2 cellular contexts compared by ENCODE assay signal in genomic region chr7:100109521-100110163, GRCh38.
TF ChIP-seq lines count a peak whose summit lies in the region.

No MANE protein-coding gene starts in this region.

TF ChIP-seq in A549, 52 proteins besides CTCF, POLR2A, EP300 and RAD21:
- TF ChIP-seq ELK1 (IDR thresholded peaks at IDR 0.05; ENCODE audit: low read depth, low read length) (no peak), MAZ (IDR thresholded peaks at IDR 0.05; ENCODE audit: borderline replicate concordance, low read depth, low read length) (no peak), SMC3 (IDR thresholded peaks at IDR 0.05) (no peak), ZSCAN20 (CRISPR knock-in tag; IDR thresholded peaks at IDR 0.05) (no peak)
TF ChIP-seq in A549: peak in this region for 0.

TF ChIP-seq in IMR-90, 13 proteins besides CTCF, POLR2A, EP300 and RAD21:
- no peak for TF ChIP-seq SMC3 (IDR thresholded peaks at IDR 0.05; ENCODE audit: low read depth, low read length)
- no peak for TF ChIP-seq NFE2L2 (IDR thresholded peaks at IDR 0.05; ENCODE audit: low read depth, low read length)
- TF ChIP-seq MAFK (IDR thresholded peaks at IDR 0.05; ENCODE audit: low read depth, low read length), result no peak
- no peak for TF ChIP-seq CHD1 (IDR thresholded peaks at IDR 0.05; ENCODE audit: low read depth, low read length)
- TF ChIP-seq FOS (IDR thresholded peaks at IDR 0.05; ENCODE audit: low read depth, low read length), result no peak
- no peak for TF ChIP-seq USF2 (IDR thresholded peaks at IDR 0.05; ENCODE audit: low read depth, low read length)
- TF ChIP-seq MAZ (IDR thresholded peaks at IDR 0.05; ENCODE audit: borderline replicate concordance, low read depth, low read length), result no peak
- no peak for TF ChIP-seq RFX5 (IDR thresholded peaks at IDR 0.05; ENCODE audit: low read depth, low read length)
- no peak for TF ChIP-seq CEBPB (IDR thresholded peaks at IDR 0.05; ENCODE audit: low read depth, low read length)
- no peak for TF ChIP-seq ELK1 (IDR thresholded peaks at IDR 0.05; ENCODE audit: borderline replicate concordance, low read depth, low read length)
- TF ChIP-seq MXI1 (IDR thresholded peaks at IDR 0.05; ENCODE audit: borderline replicate concordance, low read depth, low read length), result no peak
- TF ChIP-seq RCOR1 (IDR thresholded peaks at IDR 0.05; ENCODE audit: insufficient replicate concordance, low read length), result no peak
- TF ChIP-seq BHLHE40 (IDR thresholded peaks at IDR 0.05; ENCODE audit: low read depth, low read length), result no peak
